Comparison of ENCODE assay signal across 11 cellular contexts in genomic region chr1:167430849-167431242, GRCh38.
DNase-seq lines count a peak whose midpoint lies in the region; ATAC-seq lines count a peak whose summit lies in the region.
"Had no signal": no experiment of that assay in that cellular context is flagged by ENCODE, and none has a peak within 500 bp of the region (broad histone marks: within the 10 kb centered on the region; RNA-seq: fewer than 3 reads in every experiment).

No MANE protein-coding gene starts in this region.

- POLR2A ChIA-PET in CD8-positive, alpha-beta memory T cell (lab: Charles Lee): interaction anchor here (1.6 kb wide), 1 partner anchor 17 kb away, joined by 3 read pairs; no protein-coding TSS in a partner anchor
- POLR2A ChIA-PET in T-cell (lab: Charles Lee): interaction anchor here in 1 of 2 donors (0.6 to 2.0 kb wide), 2 partner anchors 24 to 26 kb away, joined by 3 to 4 read pairs; no protein-coding TSS in a partner anchor

- H3K9me3 Mint-ChIP-seq in CD8-positive, alpha-beta memory T cell: no peaks in the 10 kb centered on the region
- no peaks in the 10 kb centered on the region for H3K9me3 Mint-ChIP-seq in T-cell

- H2BK5ac ChIP-seq in mesendoderm (ENCODE audit: low read length): no peak overlapping the region

- no CpG with 5 or more reads among the region's 10 CpGs for WGBS in mesendoderm (ENCODE audit: extremely low coverage, insufficient coverage, low lambda C conversion rate)

- H2BK15ac ChIP-seq in mesendoderm (replicated peaks; ENCODE audit: low read depth): no peak overlapping the region

- H3K36me3 ChIP-seq in CD8-positive, alpha-beta memory T cell (ENCODE audit: insufficient read depth, low read length): peaks cover 35% of the 10 kb centered on the region
- no peaks in the 10 kb centered on the region for H3K36me3 ChIP-seq in mesendoderm (ENCODE audit: control insufficient read depth, insufficient read depth, low read length)

- no peak overlapping the region for H3K4me2 ChIP-seq in mesendoderm (ENCODE audit: low read length)

- peak in 1 of 5 donors; percentile 38 for DNase-seq in CD8-positive, alpha-beta memory T cell
- DNase-seq in T-cell: no peak
- DNase-seq in mesendoderm: no peak
- DNase-seq in activated CD8-positive, alpha-beta memory T cell treated with anti-CD3 and anti-CD28 coated beads, Interleukin-2, amount 50 U/mL, for 48 hours: no peak
- DNase-seq in kidney glomerular epithelial cell (lab: John Stamatoyannopoulos, UW): no peak
- DNase-seq: islet precursor cell; NCI-H748 treated with DMSO at 0.1 percent for 48 hours; stimulated activated CD4-positive, alpha-beta T cell treated with anti-CD3 and anti-CD28 coated beads, Interleukin-2, amount 100 ng/mL, for 48 hours had no signal

- H3K27me3 ChIP-seq in CD8-positive, alpha-beta memory T cell (ENCODE audit: insufficient read depth, low read length, poor library complexity, severe bottlenecking): no peaks in the 10 kb centered on the region
- no peaks in the 10 kb centered on the region for H3K27me3 ChIP-seq in mesendoderm (ENCODE audit: insufficient read depth, low read length, poor library complexity)

- H3K4me1 ChIP-seq in CD8-positive, alpha-beta memory T cell (ENCODE audit: insufficient read depth, low read length): peaks cover 46% of the 10 kb centered on the region
- no peaks in the 10 kb centered on the region for H3K4me1 ChIP-seq in mesendoderm (ENCODE audit: control insufficient read depth, low read depth, low read length)

- peak overlapping the region; percentile 49 for H3K56ac ChIP-seq in mesendoderm (ENCODE audit: low read length)

- no peak overlapping the region for H3K27ac ChIP-seq in CD8-positive, alpha-beta memory T cell (ENCODE audit: low read depth, low read length)
- no peak overlapping the region for H3K27ac ChIP-seq in mesendoderm (ENCODE audit: low read depth, low read length)

- H3K4me3 Mint-ChIP-seq in CD8-positive, alpha-beta memory T cell: peak overlapping the region in 5 of 7 donors; percentile 8 to 73 (median 46)
- H3K4me3 Mint-ChIP-seq in T-cell: no peak overlapping the region

- H3K9me3 ChIP-seq in CD8-positive, alpha-beta memory T cell (ENCODE audit: low read length): no peaks in the 10 kb centered on the region

- H3K79me1 ChIP-seq in mesendoderm (ENCODE audit: low read length): no peaks in the 10 kb centered on the region

- H2AK5ac ChIP-seq in mesendoderm (ENCODE audit: low read length): no peak overlapping the region

- H3K9ac ChIP-seq in mesendoderm (ENCODE audit: low read length): no peak overlapping the region

- peak; percentile 20 for ATAC-seq in GM19397 (IDR thresholded peaks at IDR 0.05; ENCODE audit: unreplicated experiment)
- ATAC-seq in T-cell (replicated peaks in 1 of 4): peak in 3 of 4 experiments; percentile 7 to 24 (median 17)
- no peak for ATAC-seq in GM19328 (IDR thresholded peaks at IDR 0.05; ENCODE audit: unreplicated experiment)
- no peak for ATAC-seq in HG02840 (IDR thresholded peaks at IDR 0.05; ENCODE audit: low FRiP score, unreplicated experiment)

- H3K27me3 Mint-ChIP-seq in CD8-positive, alpha-beta memory T cell: peaks cover 0 to 3% of the 10 kb centered on the region in 2 donors
- no peaks in the 10 kb centered on the region for H3K27me3 Mint-ChIP-seq in T-cell

- H3K23ac ChIP-seq in mesendoderm (ENCODE audit: low read length): peak overlapping the region; percentile 80

- no peak overlapping the region for H2BK120ac ChIP-seq in mesendoderm (ENCODE audit: low read depth, low read length)

- no peak overlapping the region for H3K4ac ChIP-seq in mesendoderm (ENCODE audit: low read depth, low read length)

- H3K27ac Mint-ChIP-seq in CD8-positive, alpha-beta memory T cell: peak overlapping the region; percentile 71 to 98 (median 94)
- peak overlapping the region; percentile 87 for H3K27ac Mint-ChIP-seq in T-cell

- H3K36me3 Mint-ChIP-seq in CD8-positive, alpha-beta memory T cell: peaks cover 8 to 67% (median 11%) of the 10 kb centered on the region in 3 donors
- peaks cover 44% of the 10 kb centered on the region for H3K36me3 Mint-ChIP-seq in T-cell

- H4K5ac ChIP-seq in mesendoderm (ENCODE audit: low read length): no peak overlapping the region

- no peak overlapping the region for H3K4me3 ChIP-seq in CD8-positive, alpha-beta memory T cell (ENCODE audit: low read length)
- H3K4me3 ChIP-seq in mesendoderm (ENCODE audit: low read length): no peak overlapping the region

- no peak overlapping the region for H4K8ac ChIP-seq in mesendoderm (ENCODE audit: low read depth, low read length)

- H3K18ac ChIP-seq in mesendoderm (ENCODE audit: low read length): no peak overlapping the region

- CTCF ChIA-PET in CD8-positive, alpha-beta memory T cell (lab: Charles Lee): interaction anchor here (1.0 to 2.9 kb wide), 3 partner anchors 10 to 87 kb away, joined by 3 to 15 read pairs (median 8); partner anchors contain the start of gene CD247
- CTCF ChIA-PET in T-cell (lab: Charles Lee): interaction anchor here in 1 of 2 donors (0.6 to 1.1 kb wide), 2 partner anchors 9 to 180 kb away, joined by 3 read pairs; no protein-coding TSS in a partner anchor

- no peaks in the 10 kb centered on the region for H3K79me2 ChIP-seq in mesendoderm (ENCODE audit: control insufficient read depth, insufficient read depth, low read length)

- peaks cover 59 to 81% (median 61%) of the 10 kb centered on the region in 3 donors for H3K4me1 Mint-ChIP-seq in CD8-positive, alpha-beta memory T cell
- H3K4me1 Mint-ChIP-seq in T-cell: peaks cover 36 to 83% (median 75%) of the 10 kb centered on the region in 3 donors

Comparison
In these comparisons a context has a peak if more than half of its experiments do, and no peak if none do; other contexts are left out.
1. H3K4me3 Mint-ChIP-seq: peak in CD8-positive, alpha-beta memory T cell (5 of 7); none in T-cell (0 of 3).
2. ATAC-seq: peak in GM19397 (single experiment) and T-cell (3 of 4); none in GM19328 (single experiment) and HG02840 (single experiment).